8 cellular contexts compared by ENCODE assay signal in the genomic region with DNA sequence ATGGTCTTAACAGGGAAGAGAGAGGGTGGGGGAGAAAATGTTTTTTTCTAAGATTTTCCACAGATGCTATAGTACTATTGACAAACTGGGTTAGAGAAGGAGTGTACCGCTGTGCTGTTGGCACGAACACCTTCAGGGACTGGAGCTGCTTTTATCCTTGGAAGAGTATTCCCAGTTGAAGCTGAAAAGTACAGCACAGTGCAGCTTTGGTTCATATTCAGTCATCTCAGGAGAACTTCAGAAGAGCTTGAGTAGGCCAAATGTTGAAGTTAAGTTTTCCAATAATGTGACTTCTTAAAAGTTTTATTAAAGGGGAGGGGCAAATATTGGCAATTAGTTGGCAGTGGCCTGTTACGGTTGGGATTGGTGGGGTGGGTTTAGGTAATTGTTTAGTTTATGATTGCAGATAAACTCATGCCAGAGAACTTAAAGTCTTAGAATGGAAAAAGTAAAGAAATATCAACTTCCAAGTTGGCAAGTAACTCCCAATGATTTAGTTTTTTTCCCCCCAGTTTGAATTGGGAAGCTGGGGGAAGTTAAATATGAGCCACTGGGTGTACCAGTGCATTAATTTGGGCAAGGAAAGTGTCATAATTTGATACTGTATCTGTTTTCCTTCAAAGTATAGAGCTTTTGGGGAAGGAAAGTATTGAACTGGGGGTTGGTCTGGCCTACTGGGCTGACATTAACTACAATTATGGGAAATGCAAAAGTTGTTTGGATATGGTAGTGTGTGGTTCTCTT. TPM values are rescaled to one million over a fixed set of nuclear protein-coding genes. Genes with fewer than 3 reads are reported as not detected.
A peak's percentile ranks its signal among the peaks of the same experiment; 100 is the strongest.
DNase-seq lines count a peak whose midpoint lies in the region; ATAC-seq and TF ChIP-seq lines count a peak whose summit lies in the region.

No MANE protein-coding gene starts in this region.

- peak; percentile 55 for DNase-seq in Caki2 (ENCODE audit: low read depth)
- DNase-seq in MM.1S = no peak
- peak; percentile 40 for DNase-seq in dermis blood vessel endothelial cell
- no peak for DNase-seq in HEK293T (ENCODE audit: extremely low spot score)
- no peak for DNase-seq in SHP77 (lab: John Stamatoyannopoulos, UW)
- DNase-seq in activated CD4-positive, alpha-beta memory T cell treated with anti-CD3 and anti-CD28 coated beads for 36 hours = no peak

- H3K79me2 ChIP-seq in MM.1S (ENCODE audit: low read length) (peaks cover 90% of the 10 kb centered on the region), neural cell (replicated peaks; ENCODE audit: insufficient read depth, low read length) (peaks cover 93% of the 10 kb centered on the region)

- H3K9me3 ChIP-seq in MM.1S (replicated peaks; ENCODE audit: insufficient read depth, low read length) (no peaks in the 10 kb centered on the region), neural cell (ENCODE audit: low read length) (no peaks in the 10 kb centered on the region)

- H3K27me3 Mint-ChIP-seq in activated CD4-positive, alpha-beta memory T cell treated with anti-CD3 and anti-CD28 coated beads for 36 hours = peaks cover 14% of the 10 kb centered on the region

- no peak overlapping the region for H3K4me3 Mint-ChIP-seq in activated CD4-positive, alpha-beta memory T cell treated with anti-CD3 and anti-CD28 coated beads for 36 hours

- in situ Hi-C loops in Caki2 (cut with HindIII; ENCODE audit: low pct_unique_long_range_greater_than_20kb, low sequenced_read_pairs) = no loop called here

- H2AFZ ChIP-seq in MM.1S (ENCODE audit: low read length) (no peak overlapping the region), neural cell (ENCODE audit: low read depth, low read length) (no peak overlapping the region)

- TF ChIP-seq CTCF in MM.1S (IDR thresholded peaks at IDR 0.05; ENCODE audit: low read length) = no peak
- TF ChIP-seq CTCF in neural cell (IDR thresholded peaks at IDR 0.05; ENCODE audit: poor library complexity, severe bottlenecking) = no peak

- POLR2A ChIA-PET in HEK293T (lab: Yijun Ruan, JAX) = interaction anchor here (0.6 to 29.4 kb wide), 24 partner anchors 9 to 1345 kb away, joined by 3 to 1783 read pairs (median 4); a partner anchor contains a TSS
- POLR2A ChIA-PET in activated CD4-positive, alpha-beta memory T cell treated with anti-CD3 and anti-CD28 coated beads for 36 hours (lab: Charles Lee) = interaction anchor here (0.9 to 26.8 kb wide), 11 partner anchors 9 to 388 kb away, joined by 3 to 4089 read pairs (median 5); a partner anchor contains a TSS

- H3K4me2 ChIP-seq in MM.1S (ENCODE audit: low read depth, low read length) = peak overlapping the region; percentile 67
- no peak overlapping the region for H3K4me2 ChIP-seq in neural cell (ENCODE audit: low read length)

- peaks cover 30% of the 10 kb centered on the region for H3K4me1 Mint-ChIP-seq in activated CD4-positive, alpha-beta memory T cell treated with anti-CD3 and anti-CD28 coated beads for 36 hours (ENCODE audit: low read depth)

- ATAC-seq in GM21529 (IDR thresholded peaks at IDR 0.05; ENCODE audit: unreplicated experiment) = no peak

- peak overlapping the region; percentile 100 for H3K9ac ChIP-seq in MM.1S (ENCODE audit: low read length)
- peak overlapping the region; percentile 99 for H3K9ac ChIP-seq in neural cell (ENCODE audit: low read length)

- H3K27me3 ChIP-seq in MM.1S (replicated peaks; ENCODE audit: insufficient read depth, low read length) (no peaks in the 10 kb centered on the region), neural cell (ENCODE audit: insufficient read depth, low read depth, low read length) (no peaks in the 10 kb centered on the region)

- H3K4me3 ChIP-seq in MM.1S (ENCODE audit: low read length) = peak overlapping the region; percentile 86
- H3K4me3 ChIP-seq in neural cell (ENCODE audit: low read length) = peak overlapping the region; percentile 78

- H3K9me3 Mint-ChIP-seq in activated CD4-positive, alpha-beta memory T cell treated with anti-CD3 and anti-CD28 coated beads for 36 hours = no peaks in the 10 kb centered on the region

- CTCF ChIA-PET in HEK293T (lab: Yijun Ruan, JAX) = interaction anchor here (0.6 to 1.0 kb wide), 4 partner anchors 14 to 92 kb away, joined by 3 to 4 read pairs (median 3); no protein-coding TSS in a partner anchor
- CTCF ChIA-PET in activated CD4-positive, alpha-beta memory T cell treated with anti-CD3 and anti-CD28 coated beads for 36 hours (lab: Charles Lee) = interaction anchor here (0.8 to 2.0 kb wide), 6 partner anchors 9 to 172 kb away, joined by 3 to 16 read pairs (median 4); a partner anchor contains a TSS

- peaks cover 3% of the 10 kb centered on the region for H3K36me3 Mint-ChIP-seq in activated CD4-positive, alpha-beta memory T cell treated with anti-CD3 and anti-CD28 coated beads for 36 hours

- no peak for TF ChIP-seq EP300 in neural cell (conservative IDR thresholded peaks at IDR 0.05; ENCODE audit: poor library complexity, severe bottlenecking)

- peak overlapping the region; percentile 94 for H3K27ac ChIP-seq in MM.1S (ENCODE audit: low read length)
- H3K27ac ChIP-seq in neural cell (ENCODE audit: low read length) = peak overlapping the region; percentile 100

- peaks cover 72% of the 10 kb centered on the region for H4K20me1 ChIP-seq in MM.1S (ENCODE audit: insufficient read depth, low read length)
- H4K20me1 ChIP-seq in neural cell (ENCODE audit: insufficient read depth) = peaks cover 70% of the 10 kb centered on the region

- TF ChIP-seq RAD21 in neural cell (conservative IDR thresholded peaks at IDR 0.05) = no peak

- H3K27ac Mint-ChIP-seq in activated CD4-positive, alpha-beta memory T cell treated with anti-CD3 and anti-CD28 coated beads for 36 hours = no peak overlapping the region

- H3K9me2 ChIP-seq in MM.1S (replicated peaks; ENCODE audit: insufficient read depth, low read length) = no peaks in the 10 kb centered on the region
- H3K9me2 ChIP-seq in neural cell (ENCODE audit: insufficient read depth, low read length) = no peaks in the 10 kb centered on the region

- peaks cover 44% of the 10 kb centered on the region for H3K36me3 ChIP-seq in MM.1S (replicated peaks; ENCODE audit: insufficient read depth, low read length)
- peaks cover 47% of the 10 kb centered on the region for H3K36me3 ChIP-seq in neural cell (ENCODE audit: insufficient read depth, low read length)

- intact Hi-C loops in activated CD4-positive, alpha-beta memory T cell treated with anti-CD3 and anti-CD28 coated beads for 36 hours (cut with micrococcal nuclease) = no loop called here

- H3K4me1 ChIP-seq in MM.1S (ENCODE audit: low read length) = peaks cover 34% of the 10 kb centered on the region

- H3F3A ChIP-seq in MM.1S (ENCODE audit: insufficient read depth, low read length) (peaks cover 96% of the 10 kb centered on the region), neural cell (ENCODE audit: insufficient read depth, low read length, poor library complexity, severe bottlenecking) (peaks cover 18% of the 10 kb centered on the region)

TF ChIP-seq in HEK293T, 16 proteins besides CTCF, POLR2A, EP300 and RAD21:
- TF ChIP-seq NFRKB (IDR thresholded peaks at IDR 0.05) = no peak
- no peak for TF ChIP-seq SUZ12 (IDR thresholded peaks at IDR 0.05)

RNA-seq across cellular contexts. Expression of a gene that starts 2.9 kb away (rescaled TPM):
- total RNA-seq in Caki2 (2014; rRNA removed; shearing (Covaris generic); ENCODE audit: low replicate concordance) = 107 and 234 TPM in 2 replicates
- 2,930 and 8,332 TPM in 2 replicates for total RNA-seq in dermis blood vessel endothelial cell
- polyA plus RNA-seq in neural cell = 1,383 and 1,630 TPM in 2 replicates
- 48,171 and 65,838 TPM in 2 replicates for polyA minus RNA-seq in neural cell
- 1,000 to 10,000 TPM; 8,046 to 8,888 TPM for total RNA-seq in activated CD4-positive, alpha-beta memory T cell treated with anti-CD3 and anti-CD28 coated beads for 36 hours

RNA-seq across cellular contexts. Expression of a gene that starts 23.2 kb away (rescaled TPM):
- 42.2 and 58.0 TPM in 2 replicates for total RNA-seq in Caki2 (2014; rRNA removed; shearing (Covaris generic); ENCODE audit: low replicate concordance)
- 67.4 and 71.3 TPM in 2 replicates for total RNA-seq in dermis blood vessel endothelial cell
- polyA plus RNA-seq in neural cell = 48.3 and 56.2 TPM in 2 replicates
- 35.3 and 55.3 TPM in 2 replicates for polyA minus RNA-seq in neural cell
- total RNA-seq in activated CD4-positive, alpha-beta memory T cell treated with anti-CD3 and anti-CD28 coated beads for 36 hours = 10 to 100 TPM; 67.8 to 69.8 TPM

RNA-seq across cellular contexts. Expression of a gene that starts 56.5 kb away (rescaled TPM):
- 74.6 and 77.7 TPM in 2 replicates for total RNA-seq in Caki2 (2014; rRNA removed; shearing (Covaris generic); ENCODE audit: low replicate concordance)
- 31.1 and 48.2 TPM in 2 replicates for total RNA-seq in dermis blood vessel endothelial cell
- 3.5 and 4.6 TPM in 2 replicates for polyA plus RNA-seq in neural cell
- 0.97 and 2.3 TPM in 2 replicates for polyA minus RNA-seq in neural cell
- total RNA-seq in activated CD4-positive, alpha-beta memory T cell treated with anti-CD3 and anti-CD28 coated beads for 36 hours = 10 to 100 TPM; 60.7 to 63.3 TPM

Comparison
In these comparisons a context has a peak if more than half of its experiments do, and no peak if none do; other contexts are left out.
1. DNase-seq: peak in Caki2 (single experiment) and dermis blood vessel endothelial cell (single experiment); none in MM.1S (single experiment), HEK293T (single experiment), SHP77 (0 of 2) and activated CD4-positive, alpha-beta memory T cell treated with anti-CD3 and anti-CD28 coated beads for 36 hours (single experiment).
2. RNA of a gene that starts 2.9 kb away (total RNA-seq): 8,046 to 8,888 TPM in activated CD4-positive, alpha-beta memory T cell treated with anti-CD3 and anti-CD28 coated beads for 36 hours and 2,930 to 8,332 TPM in dermis blood vessel endothelial cell; 107 to 234 TPM in Caki2; every median in the first group is over 10 times any median in the second.